9 cellular contexts compared by ENCODE assay signal in the genomic region with DNA sequence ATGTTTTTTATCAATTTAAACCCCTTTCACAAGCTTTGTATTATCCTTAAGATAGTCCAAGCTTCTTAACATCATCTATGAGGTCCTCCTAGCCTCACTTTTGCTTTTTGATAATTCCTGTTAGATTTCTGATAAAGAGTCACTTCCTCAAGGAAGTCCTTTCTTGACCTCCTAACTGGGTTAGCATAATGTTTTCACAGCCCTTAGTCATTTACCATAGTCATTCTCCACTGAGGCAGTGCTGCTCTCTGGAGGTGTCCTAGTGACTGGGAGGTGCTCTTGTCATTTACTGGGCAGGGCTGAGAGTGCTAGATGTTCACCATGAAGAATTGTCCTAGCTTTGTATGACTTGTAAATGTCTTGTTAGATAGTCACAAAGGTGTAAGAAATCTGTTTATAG. TPM values are rescaled to one million over a fixed set of nuclear protein-coding genes. Genes with fewer than 3 reads are reported as not detected.
DNase-seq lines count a peak whose midpoint lies in the region; ATAC-seq and TF ChIP-seq lines count a peak whose summit lies in the region.
"Had no signal": no experiment of that assay in that cellular context is flagged by ENCODE, and none has a peak within 500 bp of the region (broad histone marks: within the 10 kb centered on the region; RNA-seq: fewer than 3 reads in every experiment).

No MANE protein-coding gene starts in this region.

- H3K27me3 Mint-ChIP-seq in CD14-positive monocyte (ENCODE audit: low read depth in 3 of 3): peaks cover 0 to 4% (median 0%) of the 10 kb centered on the region in 3 donors

- H3K9me3 ChIP-seq in ascending aorta: no peaks in the 10 kb centered on the region
- no peaks in the 10 kb centered on the region for H3K9me3 ChIP-seq in lower lobe of right lung

- no peaks in the 10 kb centered on the region for H3K9me3 Mint-ChIP-seq in CD14-positive monocyte

- no peak overlapping the region for H3K4me3 Mint-ChIP-seq in CD14-positive monocyte

- intact Hi-C loops in CD14-positive monocyte (cut with micrococcal nuclease) (loop anchor here in 1 of 2 donors (10.0 kb wide), 1 partner anchor 248 kb away; no protein-coding TSS in a partner anchor), ascending aorta (cut with DNase I) (loop anchor here (5.0 to 10.0 kb wide), 2 partner anchors 231 to 478 kb away; no protein-coding TSS in a partner anchor), lower lobe of right lung (cut with DNase I) (no loop called here)

- peaks cover 20 to 45% of the 10 kb centered on the region in 2 donors for H3K4me1 ChIP-seq in ascending aorta
- H3K4me1 ChIP-seq in lower lobe of right lung: peaks cover 57% of the 10 kb centered on the region

- DNase-seq in CD14-positive monocyte (ENCODE audit: low spot score) (peak; percentile 56), HuH-7 (ENCODE audit: low spot score) (peak; percentile 15), ascending aorta (ENCODE audit: low spot score in 2 of 2) (no peak), lower lobe of right lung (no peak), ecto neural progenitor cell (ENCODE audit: low spot score) (no peak), amniotic stem cell (lab: John Stamatoyannopoulos, UW) (no peak), islet precursor cell (no peak), NCI-H128 (lab: John Stamatoyannopoulos, UW; ENCODE audit: unreplicated experiment) (no peak)
- DNase-seq: NCI-H187 had no signal

- H3K4me3 ChIP-seq in ascending aorta: no peak overlapping the region
- no peak overlapping the region for H3K4me3 ChIP-seq in lower lobe of right lung

- ATAC-seq in lower lobe of right lung: peak; percentile 60 to 62

- peak overlapping the region in 6 of 7 donors; percentile 26 to 73 (median 64) for H3K27ac Mint-ChIP-seq in CD14-positive monocyte

- no peak overlapping the region for H3K27ac ChIP-seq in ascending aorta
- no peak overlapping the region for H3K27ac ChIP-seq in lower lobe of right lung

- no peaks in the 10 kb centered on the region for H3K36me3 Mint-ChIP-seq in CD14-positive monocyte

- TF ChIP-seq CTCF in CD14-positive monocyte (IDR thresholded peaks at IDR 0.05) (peak; percentile 30), ascending aorta (IDR thresholded peaks at IDR 0.05) (peak in 2 of 3 experiments; percentile 14 to 41), lower lobe of right lung (IDR thresholded peaks at IDR 0.05) (no peak)

- no peaks in the 10 kb centered on the region for H3K36me3 ChIP-seq in ascending aorta
- no peaks in the 10 kb centered on the region for H3K36me3 ChIP-seq in lower lobe of right lung

- H3K27me3 ChIP-seq in ascending aorta: no peaks in the 10 kb centered on the region
- H3K27me3 ChIP-seq in lower lobe of right lung (ENCODE audit: low read depth): no peaks in the 10 kb centered on the region

- peaks cover 34% of the 10 kb centered on the region for H3K4me1 Mint-ChIP-seq in CD14-positive monocyte

RNA-seq across cellular contexts. Expression of gene TNPO1, which starts 26.4 kb away (rescaled TPM):
- 10 to 100 TPM; 26.3 to 28.1 TPM for polyA plus RNA-seq in CD14-positive monocyte
- 48.5 TPM for total RNA-seq in ascending aorta
- total RNA-seq in lower lobe of right lung: 100 TPM

Comparison
In these comparisons a context has a peak if more than half of its experiments do, and no peak if none do; other contexts are left out.
1. DNase-seq: peak in CD14-positive monocyte (single experiment) and HuH-7 (single experiment); none in ascending aorta (0 of 2), lower lobe of right lung (single experiment), ecto neural progenitor cell (single experiment), amniotic stem cell (single experiment), islet precursor cell (single experiment) and NCI-H128 (single experiment).